ENCODE assay signal across 1 cellular context in genomic region chr6:1871936-1872335, GRCh38.
TF ChIP-seq lines count a peak whose summit lies in the region.

No MANE protein-coding gene starts in this region.

TF ChIP-seq in HepG2, 621 proteins besides CTCF, POLR2A, EP300 and RAD21 (continued from another document):
- no peak for TF ChIP-seq HMGXB3 (CRISPR knock-in tag; IDR thresholded peaks at IDR 0.05; ENCODE audit: borderline replicate concordance)
- TF ChIP-seq ZNF124 (CRISPR knock-in tag; IDR thresholded peaks at IDR 0.05): no peak
